Comparison of ENCODE assay signal across 1 cellular context in genomic region chr17:66200685-66201092, GRCh38.
TF ChIP-seq lines count a peak whose summit lies in the region.

No MANE protein-coding gene starts in this region.

TF ChIP-seq in HepG2, 621 proteins besides CTCF, POLR2A, EP300 and RAD21 (continued from another document and continues in another):
- TF ChIP-seq PRMT3 (CRISPR knock-in tag; IDR thresholded peaks at IDR 0.05; ENCODE audit: borderline replicate concordance, low read depth) = no peak
- no peak for TF ChIP-seq ZNF264 (CRISPR knock-in tag; IDR thresholded peaks at IDR 0.05)
- no peak for TF ChIP-seq HNRNPUL1 (IDR thresholded peaks at IDR 0.05; ENCODE audit: low read depth, low read length)
- no peak for TF ChIP-seq ZNF704 (CRISPR knock-in tag; IDR thresholded peaks at IDR 0.05; ENCODE audit: borderline replicate concordance)
- TF ChIP-seq ZNF230 (CRISPR knock-in tag; IDR thresholded peaks at IDR 0.05) = 0 out of 2 replicates have a peak, but pooled peaks have one; percentile 51
- TF ChIP-seq ISL2 (CRISPR knock-in tag; IDR thresholded peaks at IDR 0.05) = no peak
- no peak for TF ChIP-seq ZNF687 (CRISPR knock-in tag; IDR thresholded peaks at IDR 0.05)
- peak; percentile 57; the same call in 1 of the 2 replicates for TF ChIP-seq ZNF580 (CRISPR knock-in tag; IDR thresholded peaks at IDR 0.05; ENCODE audit: borderline replicate concordance, low read depth)
- TF ChIP-seq HOXA7 (CRISPR knock-in tag; IDR thresholded peaks at IDR 0.05) = no peak
- TF ChIP-seq DR1 (CRISPR knock-in tag; IDR thresholded peaks at IDR 0.05) = no peak
- TF ChIP-seq IRF9 (CRISPR knock-in tag; IDR thresholded peaks at IDR 0.05; ENCODE audit: borderline replicate concordance) = no peak
- TF ChIP-seq POGZ (CRISPR knock-in tag; IDR thresholded peaks at IDR 0.05) = peak; percentile 53; the same call in 1 of the 2 replicates
- 0 out of 2 replicates have a peak, but pooled peaks have one; percentile 25 for TF ChIP-seq ZBTB38 (CRISPR knock-in tag; IDR thresholded peaks at IDR 0.05)
- no peak for TF ChIP-seq ARNT (IDR thresholded peaks at IDR 0.05)
- TF ChIP-seq MYC (CRISPR knock-in tag; IDR thresholded peaks at IDR 0.05; ENCODE audit: borderline replicate concordance) = peak; percentile 87
- no peak for TF ChIP-seq ZNF281 (CRISPR knock-in tag; IDR thresholded peaks at IDR 0.05; ENCODE audit: borderline replicate concordance)
- TF ChIP-seq TEAD3 (CRISPR knock-in tag; optimal IDR thresholded peaks at IDR 0.05; ENCODE audit: borderline replicate concordance) = peak; percentile 93
- TF ChIP-seq ZNF274 (CRISPR knock-in tag; IDR thresholded peaks at IDR 0.05) = no peak
- no peak for TF ChIP-seq ZNF101 (CRISPR knock-in tag; IDR thresholded peaks at IDR 0.05; ENCODE audit: borderline replicate concordance, low read depth)
- no peak for TF ChIP-seq ZFP36L2 (CRISPR knock-in tag; IDR thresholded peaks at IDR 0.05)
- no peak for TF ChIP-seq SP5 (CRISPR knock-in tag; IDR thresholded peaks at IDR 0.05; ENCODE audit: borderline replicate concordance, low read depth)
- no peak for TF ChIP-seq MEIS2 (CRISPR knock-in tag; IDR thresholded peaks at IDR 0.05)
- no peak for TF ChIP-seq ZNF678 (CRISPR knock-in tag; IDR thresholded peaks at IDR 0.05)
- TF ChIP-seq ZNF468 (CRISPR knock-in tag; IDR thresholded peaks at IDR 0.05) = no peak
- TF ChIP-seq TOPORS (CRISPR knock-in tag; IDR thresholded peaks at IDR 0.05) = no peak
- no peak for TF ChIP-seq ZNF235 (CRISPR knock-in tag; IDR thresholded peaks at IDR 0.05; ENCODE audit: borderline replicate concordance)
- TF ChIP-seq KDM5B (CRISPR knock-in tag; IDR thresholded peaks at IDR 0.05; ENCODE audit: borderline replicate concordance) = no peak
- no peak for TF ChIP-seq ZBTB40 (IDR thresholded peaks at IDR 0.05)
- TF ChIP-seq ZBTB40 (CRISPR knock-in tag; IDR thresholded peaks at IDR 0.05) = no peak
- no peak for TF ChIP-seq ZNF816 (CRISPR knock-in tag; IDR thresholded peaks at IDR 0.05; ENCODE audit: borderline replicate concordance)
- no peak for TF ChIP-seq ZNF629 (CRISPR knock-in tag; conservative IDR thresholded peaks at IDR 0.05)
- TF ChIP-seq ZBTB20 (CRISPR knock-in tag; IDR thresholded peaks at IDR 0.05; ENCODE audit: borderline replicate concordance, low read depth) = no peak
- no peak for TF ChIP-seq THYN1 (CRISPR knock-in tag; IDR thresholded peaks at IDR 0.05; ENCODE audit: borderline replicate concordance, low read depth)
- no peak for TF ChIP-seq SETDB1 (CRISPR knock-in tag; IDR thresholded peaks at IDR 0.05; ENCODE audit: borderline replicate concordance)
- no peak for TF ChIP-seq TEF (CRISPR knock-in tag; IDR thresholded peaks at IDR 0.05)
- TF ChIP-seq ATAD3A (CRISPR knock-in tag; IDR thresholded peaks at IDR 0.05) = no peak
- TF ChIP-seq FOXP1 (IDR thresholded peaks at IDR 0.05) = peak; percentile 93
- peak; percentile 70; the same call in 1 of the 2 replicates for TF ChIP-seq FOXP1 (CRISPR knock-in tag; IDR thresholded peaks at IDR 0.05)
- no peak for TF ChIP-seq AKAP8 (CRISPR knock-in tag; IDR thresholded peaks at IDR 0.05)
- no peak for TF ChIP-seq NCOA5 (CRISPR knock-in tag; IDR thresholded peaks at IDR 0.05)
- no peak for TF ChIP-seq ATM (IDR thresholded peaks at IDR 0.05; ENCODE audit: borderline replicate concordance)
- TF ChIP-seq ZNF530 (CRISPR knock-in tag; IDR thresholded peaks at IDR 0.05; ENCODE audit: low read depth) = no peak
- TF ChIP-seq AGO1 (IDR thresholded peaks at IDR 0.05; ENCODE audit: low read depth, low read length, poor library complexity, severe bottlenecking) = no peak
- peak; percentile 80 for TF ChIP-seq ZNF792 (CRISPR knock-in tag; IDR thresholded peaks at IDR 0.05)
- TF ChIP-seq ZFP91 (CRISPR knock-in tag; IDR thresholded peaks at IDR 0.05; ENCODE audit: borderline replicate concordance) = peak; percentile 47; the same call in 1 of the 2 replicates
- peak; percentile 83 for TF ChIP-seq SALL1 (CRISPR knock-in tag; IDR thresholded peaks at IDR 0.05)
